In genomic region chrX:100072286-100072685, GRCh38 we compare ENCODE assay signal across 18 cellular contexts.
"Had no signal": no experiment of that assay in that cellular context is flagged by ENCODE, and none has a peak within 500 bp of the region (broad histone marks: within the 10 kb centered on the region; RNA-seq: fewer than 3 reads in every experiment).

No MANE protein-coding gene starts in this region.

- H3K27ac ChIP-seq: ascending aorta, esophagus muscularis mucosa, lower lobe of right lung, neutrophil, skin epidermis had no signal

- H3K4me3 ChIP-seq: ascending aorta, esophagus muscularis mucosa, lower lobe of right lung, skin epidermis had no signal

- ATAC-seq: activated CD4-positive, CD25-positive, alpha-beta regulatory T cell treated with anti-CD3 and anti-CD28 coated beads, Interleukin-2, amount 50 U/mL, for 24 hours; lower lobe of right lung; natural killer cell treated with Interleukin-12 subunit alpha and Interleukin-12 subunit beta and Interleukin-15 and Interleukin-18, amount 100 ng/mL, for 72 hours; stimulated activated naive CD8-positive, alpha-beta T cell treated with anti-CD3 and anti-CD28 coated beads, Interleukin-15, amount 100 ng/mL, for 72 hours had no signal

- H3K9me3 ChIP-seq: ascending aorta, esophagus muscularis mucosa, lower lobe of right lung, neutrophil had no signal

- H3K36me3 ChIP-seq: ascending aorta, esophagus muscularis mucosa, lower lobe of right lung, neutrophil had no signal

- H3K27me3 ChIP-seq: ascending aorta, esophagus muscularis mucosa, neutrophil had no signal

- DNase-seq: activated CD4-positive, alpha-beta T cell treated with anti-CD3 and anti-CD28 coated beads, Interleukin-2, amount 10 ng/mL, durations not matched to agents 7 days and 5 days; activated CD8-positive, alpha-beta memory T cell treated with anti-CD3 and anti-CD28 coated beads, Interleukin-2, amount 50 U/mL, for 4 hours; activated effector memory CD4-positive, alpha-beta T cell treated with anti-CD3 and anti-CD28 coated beads, Interleukin-2, amount 50 U/mL, for 16 hours; activated T-cell treated with anti-CD3 and anti-CD28 coated beads, Interleukin-2, amount 50 U/mL, for 48 hours; cerebellar nuclear complex; effector CD4-positive, alpha-beta T cell; foreskin melanocyte; glutamatergic neuron; hippocampal formation; lower lobe of right lung; retina; stimulated activated naive CD8-positive, alpha-beta T cell treated with anti-CD3 and anti-CD28 coated beads, Interleukin-15, amount 100 ng/mL, for 72 hours had no signal

- H3K4me1 ChIP-seq: ascending aorta, esophagus muscularis mucosa, lower lobe of right lung had no signal
